ENCODE assay signal across 7 cellular contexts in the genomic region with DNA sequence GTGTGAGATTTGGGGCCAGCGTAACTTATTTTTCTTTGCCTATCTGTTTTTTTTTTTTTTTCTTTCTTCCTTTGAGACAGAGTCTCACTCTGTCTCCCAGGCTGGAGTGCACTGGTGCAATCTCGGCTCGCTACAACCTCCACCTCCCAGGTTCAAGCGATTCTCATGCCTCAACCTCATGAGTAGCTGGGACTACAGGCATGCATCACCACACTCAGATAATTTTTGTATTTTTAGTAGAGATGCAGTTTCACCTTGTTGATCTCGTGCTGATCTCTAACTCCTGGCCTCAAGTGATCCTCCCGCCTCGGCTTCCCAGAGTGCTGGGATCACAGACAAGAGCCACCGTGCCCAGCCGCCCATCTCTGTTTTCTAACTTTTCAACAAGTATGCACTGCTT.
"Had no signal": no experiment of that assay in that cellular context is flagged by ENCODE, and none has a peak within 500 bp of the region (broad histone marks: within the 10 kb centered on the region; RNA-seq: fewer than 3 reads in every experiment).

No MANE protein-coding gene starts in this region.

- DNase-seq: GM23248, GOT3, H7, HCEC 1CT, IMR-90, KG1 had no signal

- ATAC-seq: K562 had no signal
